Comparison of ENCODE assay signal across 20 cellular contexts in genomic region chr2:164725542-164725941, GRCh38.
DNase-seq lines count a peak whose midpoint lies in the region; ATAC-seq, FAIRE-seq and TF ChIP-seq lines count a peak whose summit lies in the region.
"Had no signal": no experiment of that assay in that cellular context is flagged by ENCODE, and none has a peak within 500 bp of the region (broad histone marks: within the 10 kb centered on the region; RNA-seq: fewer than 3 reads in every experiment).

No MANE protein-coding gene starts in this region.

- H3K9ac ChIP-seq in mesenchymal stem cell (ENCODE audit: low read length), result no peak overlapping the region
- H3K9ac ChIP-seq: BLaER1, GM23248 had no signal

- no peak overlapping the region for H3K23ac ChIP-seq in mesenchymal stem cell (ENCODE audit: low read length in 2 of 2)

- no peak for TF ChIP-seq CTCF in bronchial epithelial cell (IDR thresholded peaks at IDR 0.05; ENCODE audit: insufficient read depth, low read length, severe bottlenecking)

- peaks cover 7% of the 10 kb centered on the region for H3K4me1 ChIP-seq in mesenchymal stem cell (ENCODE audit: control insufficient read depth, insufficient read depth, low read depth, low read length)
- H3K4me1 ChIP-seq: A549, BLaER1 had no signal

- no peak overlapping the region for H3K14ac ChIP-seq in mesenchymal stem cell (ENCODE audit: low read length in 2 of 2)

- FAIRE-seq in bronchial epithelial cell (lab: Jason Lieb, UNC), result peak; percentile 13
- FAIRE-seq: A549, GM12878 had no signal

- H3K18ac ChIP-seq in mesenchymal stem cell (ENCODE audit: low read depth in 1 of 2, low read length in 2 of 2), result no peak overlapping the region

- in situ Hi-C loops in Caki2 (cut with HindIII; ENCODE audit: low pct_unique_long_range_greater_than_20kb, low sequenced_read_pairs), result no loop called here

- H2AFZ ChIP-seq in mesenchymal stem cell (ENCODE audit: low read depth, low read length), result no peak overlapping the region
- H2AFZ ChIP-seq: GM23248 had no signal

- H3K27me3 ChIP-seq in bronchial epithelial cell (ENCODE audit: control insufficient read depth, insufficient read depth, low read length), result no peaks in the 10 kb centered on the region
- H3K27me3 ChIP-seq in mesenchymal stem cell (ENCODE audit: control insufficient read depth in 1 of 2, insufficient read depth in 1 of 2, low read length in 2 of 2), result no peaks in the 10 kb centered on the region
- H3K27me3 ChIP-seq: BLaER1 had no signal

- H2BK12ac ChIP-seq in mesenchymal stem cell (ENCODE audit: low read length in 2 of 2), result no peak overlapping the region

- H3K27ac ChIP-seq in mesenchymal stem cell (ENCODE audit: low read length, poor library complexity, severe bottlenecking), result peak overlapping the region; percentile 87
- H3K27ac ChIP-seq: 22Rv1, A549, BLaER1, GM23248 had no signal

- no peaks in the 10 kb centered on the region for H3K9me3 ChIP-seq in mesenchymal stem cell (ENCODE audit: control insufficient read depth, low read length)
- H3K9me3 ChIP-seq: A549, BLaER1, HAP-1 had no signal

- H3K4me3 ChIP-seq in bronchial epithelial cell (ENCODE audit: low read depth, low read length), result no peak overlapping the region
- no peak overlapping the region for H3K4me3 ChIP-seq in mesenchymal stem cell (ENCODE audit: insufficient read depth in 1 of 2, low read depth in 1 of 2, low read length in 2 of 2)
- H3K4me3 ChIP-seq: A549, BLaER1, GM12878, GM23248, HAP-1 had no signal

- no peak overlapping the region for H2BK120ac ChIP-seq in mesenchymal stem cell (ENCODE audit: low read depth, low read length)

- H4K91ac ChIP-seq in mesenchymal stem cell (ENCODE audit: low read length), result no peak overlapping the region

- DNase-seq in Caki2 (ENCODE audit: low read depth) (peak; percentile 47), bronchial epithelial cell (ENCODE audit: low read depth) (no peak), kidney tubule cell (ENCODE audit: low spot score) (peak; percentile 71), mesenchymal stem cell (no peak), NCI-H82 (lab: John Stamatoyannopoulos, UW) (no peak), SIG-M5 treated with dmso at 0.1 percent for 504 hours (lab: John Stamatoyannopoulos, UW; ENCODE audit: unreplicated experiment) (no peak), NCI-H2029 (lab: John Stamatoyannopoulos, UW) (no peak)
- DNase-seq: AML-193; CD4-positive, alpha-beta memory T cell; DMS 273 treated with DMSO at 0.1 percent for 48 hours; DMS53; DND-41; EL; GM23248 had no signal

- H2BK5ac ChIP-seq in mesenchymal stem cell (ENCODE audit: low read depth, low read length, poor library complexity, severe bottlenecking), result peak overlapping the region; percentile 53

- no peak overlapping the region for H3K4me2 ChIP-seq in mesenchymal stem cell (ENCODE audit: low read length, poor library complexity, severe bottlenecking)
- H3K4me2 ChIP-seq: A549, BLaER1 had no signal

- peaks cover 5% of the 10 kb centered on the region for H3K79me1 ChIP-seq in mesenchymal stem cell (replicated peaks; ENCODE audit: low read length, poor library complexity, severe bottlenecking)

- H3K36me3 ChIP-seq in bronchial epithelial cell (ENCODE audit: control insufficient read depth, insufficient read depth, low read length) (no peaks in the 10 kb centered on the region), mesenchymal stem cell (ENCODE audit: control insufficient read depth in 1 of 2, insufficient read depth in 2 of 2, low read depth in 1 of 2, low read length in 2 of 2) (peaks cover 0 to 6% of the 10 kb centered on the region in 2 experiments)
- H3K36me3 ChIP-seq: BLaER1, HAP-1 had no signal

- peak overlapping the region; percentile 76 for H2AK5ac ChIP-seq in mesenchymal stem cell (ENCODE audit: low read length, severe bottlenecking)

- WGBS in mesenchymal stem cell, result 100% methylated on average over 2 of the region's 3 CpGs

- H3K4ac ChIP-seq in mesenchymal stem cell (ENCODE audit: low read depth in 1 of 2, low read length in 2 of 2), result no peak overlapping the region

- no peak overlapping the region for H4K8ac ChIP-seq in mesenchymal stem cell (ENCODE audit: low read length)

- no peak overlapping the region for H2BK15ac ChIP-seq in mesenchymal stem cell (ENCODE audit: low read depth, poor library complexity, severe bottlenecking)

- ATAC-seq in GM21737 (IDR thresholded peaks at IDR 0.05; ENCODE audit: unreplicated experiment), result no peak
- ATAC-seq: A549, GM12878 had no signal

Comparison
In these comparisons a context has a peak if more than half of its experiments do, and no peak if none do; other contexts are left out.
1. DNase-seq: peak in Caki2 (single experiment) and kidney tubule cell (single experiment); none in bronchial epithelial cell (single experiment), mesenchymal stem cell (single experiment), NCI-H82 (single experiment), SIG-M5 treated with dmso at 0.1 percent for 504 hours (single experiment) and NCI-H2029 (single experiment).